In the genomic region with DNA sequence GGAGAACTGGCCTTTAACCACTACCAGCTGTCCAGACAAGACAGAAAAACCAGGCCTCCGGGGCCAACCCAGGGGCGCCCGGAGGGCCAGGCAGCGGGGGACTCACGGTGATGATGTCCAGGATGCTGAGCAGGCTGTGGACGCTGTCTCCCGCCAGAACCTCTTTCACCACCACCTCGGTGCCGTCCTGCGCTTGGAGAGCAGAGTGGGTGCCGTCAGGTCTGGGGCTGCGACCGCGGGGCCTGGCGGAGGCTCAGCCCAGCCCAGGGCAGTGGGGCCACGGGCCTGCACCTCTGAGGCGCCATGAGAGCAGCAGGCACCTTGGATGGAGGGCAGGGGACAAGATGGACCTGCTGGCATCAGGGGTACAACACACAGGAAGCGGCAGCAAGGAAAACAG, we compare ENCODE assay signal across 34 cellular contexts.
"Had no signal": no experiment of that assay in that cellular context is flagged by ENCODE, and none has a peak within 500 bp of the region (broad histone marks: within the 10 kb centered on the region; RNA-seq: fewer than 3 reads in every experiment).

No MANE protein-coding gene starts in this region.

- H3K9me3 ChIP-seq: adrenal gland, ascending aorta, breast epithelium, colonic mucosa, esophagus squamous epithelium, gastroesophageal sphincter had no signal

- H3K4me3 ChIP-seq: adrenal gland, ascending aorta, breast epithelium, cardiac muscle cell, colonic mucosa, dorsolateral prefrontal cortex, esophagus squamous epithelium, gastroesophageal sphincter, heart right ventricle had no signal

- H3K36me3 ChIP-seq: adrenal gland, breast epithelium, cardiac muscle cell, colonic mucosa, WERI-Rb-1 had no signal

- H3K27ac Mint-ChIP-seq: activated B cell treated with CpG ODN at 0.5 μM for 24 hours; activated CD8-positive, alpha-beta T cell treated with anti-CD3 and anti-CD28 coated beads for 36 hours; activated naive CD4-positive, alpha-beta T cell treated with anti-CD3 and anti-CD28 coated beads for 36 hours; activated naive CD4-positive, alpha-beta T cell treated with anti-CD3 and anti-CD28 coated beads, Interleukin-2, amount 50 U/mL, for 24 hours; activated naive CD8-positive, alpha-beta T cell treated with anti-CD3 and anti-CD28 coated beads for 36 hours; activated naive CD8-positive, alpha-beta T cell treated with anti-CD3 and anti-CD28 coated beads, Interleukin-2, amount 50 U/mL, for 24 hours; activated T-helper 17 cell treated with anti-CD3 and anti-CD28 coated beads, Interleukin-2, amount 50 U/mL, for 72 hours; brain; dendritic cell treated with granulocyte-macrophage colony-stimulating factor and Interleukin-4, amounts not matched to agents 40 ng/mL and 50 ng/mL, for 4 days; T-helper 17 cell; T-helper 2 cell treated with Interferon-gamma antibody and Interleukin-4, amounts not matched to agents 5 μg/mL and 100 μg/mL, for 36 hours had no signal

- H3K27ac ChIP-seq: adrenal gland, ascending aorta, breast epithelium, cardiac muscle cell, colonic mucosa, dorsolateral prefrontal cortex, esophagus squamous epithelium, gastroesophageal sphincter, heart right ventricle, WERI-Rb-1 had no signal

- DNase-seq: activated B cell treated with CpG ODN at 0.5 μM for 24 hours; activated CD4-positive, alpha-beta T cell treated with anti-CD3 and anti-CD28 coated beads for 48 hours; activated CD4-positive, alpha-beta T cell treated with anti-CD3 and anti-CD28 coated beads, Interleukin-2, amount 50 U/mL, for 1 hour; activated CD4-positive, alpha-beta T cell treated with anti-CD3 and anti-CD28 coated beads, Interleukin-2, amount 50 U/mL, for 48 hours; activated CD8-positive, alpha-beta memory T cell treated with anti-CD3 and anti-CD28 coated beads for 24 hours; activated CD8-positive, alpha-beta T cell treated with anti-CD3 and anti-CD28 coated beads for 36 hours; activated effector memory CD4-positive, alpha-beta T cell treated with anti-CD3 and anti-CD28 coated beads, Interleukin-2, amount 50 U/mL, for 16 hours; activated naive CD4-positive, alpha-beta T cell treated with anti-CD3 and anti-CD28 coated beads for 36 hours; activated naive CD8-positive, alpha-beta T cell treated with anti-CD3 and anti-CD28 coated beads for 36 hours; activated naive CD8-positive, alpha-beta T cell treated with anti-CD3 and anti-CD28 coated beads, Interleukin-2, amount 50 U/mL, for 24 hours; activated T-cell treated with anti-CD3 and anti-CD28 coated beads, Interleukin-2, amount 50 U/mL, for 4 hours; adrenal gland; central memory CD4-positive, alpha-beta T cell; cerebellar nuclear complex; colonic mucosa; dorsolateral prefrontal cortex; effector memory CD4-positive, alpha-beta T cell; esophagus squamous epithelium; foreskin melanocyte; heart right ventricle; T-helper 1 cell; T-helper 17 cell; T1000; WERI-Rb-1 had no signal

- H3K27me3 ChIP-seq: adrenal gland, ascending aorta, breast epithelium, cardiac muscle cell, colonic mucosa, dorsolateral prefrontal cortex, esophagus squamous epithelium, gastroesophageal sphincter, heart right ventricle had no signal

- H3K4me3 Mint-ChIP-seq: activated B cell treated with CpG ODN at 0.5 μM for 24 hours; activated CD8-positive, alpha-beta T cell treated with anti-CD3 and anti-CD28 coated beads for 36 hours; activated naive CD4-positive, alpha-beta T cell treated with anti-CD3 and anti-CD28 coated beads for 36 hours; activated naive CD4-positive, alpha-beta T cell treated with anti-CD3 and anti-CD28 coated beads, Interleukin-2, amount 50 U/mL, for 24 hours; activated naive CD8-positive, alpha-beta T cell treated with anti-CD3 and anti-CD28 coated beads for 36 hours; activated naive CD8-positive, alpha-beta T cell treated with anti-CD3 and anti-CD28 coated beads, Interleukin-2, amount 50 U/mL, for 24 hours; activated T-cell treated with anti-CD3 and anti-CD28 coated beads, Interleukin-2, amount 50 U/mL, for 4 hours; activated T-helper 17 cell treated with anti-CD3 and anti-CD28 coated beads, Interleukin-2, amount 50 U/mL, for 72 hours; brain; dendritic cell treated with granulocyte-macrophage colony-stimulating factor and Interleukin-4, amounts not matched to agents 40 ng/mL and 50 ng/mL, for 4 days; T-helper 17 cell; T-helper 2 cell treated with Interferon-gamma antibody and Interleukin-4, amounts not matched to agents 5 μg/mL and 100 μg/mL, for 36 hours had no signal

- H3K4me1 ChIP-seq: adrenal gland, breast epithelium, colonic mucosa, esophagus squamous epithelium had no signal

- H3K9me3 Mint-ChIP-seq: activated naive CD4-positive, alpha-beta T cell treated with anti-CD3 and anti-CD28 coated beads, Interleukin-2, amount 50 U/mL, for 24 hours; activated T-helper 17 cell treated with anti-CD3 and anti-CD28 coated beads, Interleukin-2, amount 50 U/mL, for 72 hours; brain; dendritic cell treated with granulocyte-macrophage colony-stimulating factor and Interleukin-4, amounts not matched to agents 40 ng/mL and 50 ng/mL, for 4 days had no signal

- H3K27me3 Mint-ChIP-seq: activated B cell treated with CpG ODN at 0.5 μM for 24 hours; activated CD8-positive, alpha-beta T cell treated with anti-CD3 and anti-CD28 coated beads for 36 hours; activated naive CD4-positive, alpha-beta T cell treated with anti-CD3 and anti-CD28 coated beads, Interleukin-2, amount 50 U/mL, for 24 hours; activated naive CD8-positive, alpha-beta T cell treated with anti-CD3 and anti-CD28 coated beads for 36 hours; activated naive CD8-positive, alpha-beta T cell treated with anti-CD3 and anti-CD28 coated beads, Interleukin-2, amount 50 U/mL, for 24 hours; activated T-helper 17 cell treated with anti-CD3 and anti-CD28 coated beads, Interleukin-2, amount 50 U/mL, for 72 hours; dendritic cell treated with granulocyte-macrophage colony-stimulating factor and Interleukin-4, amounts not matched to agents 40 ng/mL and 50 ng/mL, for 4 days; T-helper 17 cell had no signal

- ATAC-seq: activated CD4-positive, CD25-positive, alpha-beta regulatory T cell treated with anti-CD3 and anti-CD28 coated beads, Interleukin-2, amount 50 U/mL, for 24 hours; activated CD8-positive, alpha-beta T cell treated with anti-CD3 and anti-CD28 coated beads for 36 hours; activated naive CD8-positive, alpha-beta T cell treated with anti-CD3 and anti-CD28 coated beads, Interleukin-2, amount 50 U/mL, for 24 hours; activated T-cell treated with anti-CD3 and anti-CD28 coated beads, Interleukin-2, amount 50 U/mL, for 4 hours; activated T-helper 17 cell treated with anti-CD3 and anti-CD28 coated beads, Interleukin-2, amount 50 U/mL, for 72 hours; gastroesophageal sphincter; heart right ventricle; T-helper 17 cell had no signal

- H3K4me1 Mint-ChIP-seq: brain had no signal

- H3K36me3 Mint-ChIP-seq: activated naive CD4-positive, alpha-beta T cell treated with anti-CD3 and anti-CD28 coated beads, Interleukin-2, amount 50 U/mL, for 24 hours; brain had no signal
